Comparison of ENCODE assay signal across 8 cellular contexts in the genomic region with DNA sequence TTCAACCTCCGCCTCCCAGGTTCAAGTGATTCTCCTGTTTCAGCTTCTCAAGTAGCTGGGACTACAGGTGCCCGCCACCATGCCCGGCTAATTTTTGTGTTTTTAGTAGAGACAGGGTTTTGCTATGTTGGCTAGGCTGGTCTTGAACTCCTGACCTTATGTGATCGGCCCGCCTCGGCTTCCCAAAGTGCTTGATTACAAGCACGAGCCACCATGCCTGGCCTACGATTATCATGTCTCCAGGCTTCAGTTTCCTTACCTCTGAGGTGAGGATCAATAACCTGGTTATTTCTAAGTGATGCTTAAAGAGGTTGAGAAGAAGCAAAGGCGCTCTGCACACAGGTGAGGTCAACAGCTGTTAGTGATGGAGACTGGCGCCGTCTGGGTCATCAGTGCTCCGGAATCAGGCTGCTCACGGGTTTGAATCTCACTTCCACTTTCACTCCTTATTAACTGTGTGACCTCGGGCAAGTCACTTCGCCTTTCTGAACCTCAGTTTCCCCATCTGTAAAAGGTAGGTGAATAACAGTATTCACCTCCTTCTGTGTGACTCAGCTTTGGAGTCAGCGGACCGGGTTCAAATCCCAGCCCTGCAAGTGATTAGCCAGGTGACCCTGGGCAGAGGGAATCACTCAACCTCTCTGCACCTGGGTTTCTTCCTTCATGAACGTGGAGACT. TPM values are rescaled to one million over a fixed set of nuclear protein-coding genes. Genes with fewer than 3 reads are reported as not detected.
DNase-seq lines count a peak whose midpoint lies in the region; ATAC-seq and TF ChIP-seq lines count a peak whose summit lies in the region.

No MANE protein-coding gene starts in this region.

- H3K27ac ChIP-seq in RWPE2 (ENCODE audit: poor library complexity, severe bottlenecking) = peak overlapping the region; percentile 79
- peak overlapping the region; percentile 75 for H3K27ac ChIP-seq in foreskin keratinocyte

- H3K4me1 ChIP-seq in RWPE2 (ENCODE audit: insufficient read depth, poor library complexity, severe bottlenecking) = peaks cover 13% of the 10 kb centered on the region
- peaks cover 16% of the 10 kb centered on the region for H3K4me1 ChIP-seq in foreskin keratinocyte
- H3K4me1 ChIP-seq in skeletal muscle satellite cell (ENCODE audit: control insufficient read depth, insufficient read depth, low read length) = peaks cover 36% of the 10 kb centered on the region

- DNase-seq in COLO668 (lab: John Stamatoyannopoulos, UW; ENCODE audit: unreplicated experiment) (peak; percentile 38), RWPE2 (ENCODE audit: low spot score) (no peak), foreskin keratinocyte (no peak), activated gamma-delta T cell treated with Interleukin-2 at 50 U/mL for 16 hours (no peak), AG08396 (ENCODE audit: low spot score) (no peak), DMS114 treated with DMSO at 0.1 percent for 48 hours (lab: John Stamatoyannopoulos, UW; ENCODE audit: unreplicated experiment) (no peak)

- H3K9me3 ChIP-seq in RWPE2 (ENCODE audit: severe bottlenecking) (no peaks in the 10 kb centered on the region), skeletal muscle satellite cell (replicated peaks; ENCODE audit: low read length) (no peaks in the 10 kb centered on the region)

- TF ChIP-seq CTCF in RWPE2 (IDR thresholded peaks at IDR 0.05; ENCODE audit: poor library complexity, severe bottlenecking) (no peak), foreskin keratinocyte (conservative IDR thresholded peaks at IDR 0.05) (no peak)

- H3K9ac ChIP-seq in skeletal muscle satellite cell (ENCODE audit: low read depth, low read length) = peak overlapping the region; percentile 84

- H3K4me3 ChIP-seq in RWPE2 (ENCODE audit: severe bottlenecking) (peak overlapping the region; percentile 91), skeletal muscle satellite cell (ENCODE audit: low read length) (peak overlapping the region; percentile 74)

- ATAC-seq in GM21619 (IDR thresholded peaks at IDR 0.05; ENCODE audit: unreplicated experiment) (peak; percentile 42), RWPE2 (ENCODE audit: low read depth) (no peak), foreskin keratinocyte (peak; percentile 22)

- peaks cover 5% of the 10 kb centered on the region; the same call in 1 of the 2 replicates for H3K36me3 ChIP-seq in RWPE2 (ENCODE audit: low read depth)
- H3K36me3 ChIP-seq in skeletal muscle satellite cell (ENCODE audit: insufficient read depth, low read length) = no peaks in the 10 kb centered on the region

- peak overlapping the region; percentile 96 for H3K4me2 ChIP-seq in skeletal muscle satellite cell (ENCODE audit: low read length)

- H3K27me3 ChIP-seq in RWPE2 (ENCODE audit: insufficient read depth, poor library complexity, severe bottlenecking) (no peaks in the 10 kb centered on the region), foreskin keratinocyte (no peaks in the 10 kb centered on the region), skeletal muscle satellite cell (ENCODE audit: control insufficient read depth, insufficient read depth, low read length) (no peaks in the 10 kb centered on the region)

RNA-seq across cellular contexts. Expression of a gene that starts 0.7 kb away (rescaled TPM):
- 22.1 and 22.3 TPM in 2 replicates for total RNA-seq in foreskin keratinocyte
- 7.0 and 8.9 TPM in 2 replicates for polyA plus RNA-seq in foreskin keratinocyte
- total RNA-seq in skeletal muscle satellite cell (2012; rRNA removed) = 28.1 and 29.9 TPM in 2 replicates
